ENCODE assay signal across 7 cellular contexts in the genomic region with DNA sequence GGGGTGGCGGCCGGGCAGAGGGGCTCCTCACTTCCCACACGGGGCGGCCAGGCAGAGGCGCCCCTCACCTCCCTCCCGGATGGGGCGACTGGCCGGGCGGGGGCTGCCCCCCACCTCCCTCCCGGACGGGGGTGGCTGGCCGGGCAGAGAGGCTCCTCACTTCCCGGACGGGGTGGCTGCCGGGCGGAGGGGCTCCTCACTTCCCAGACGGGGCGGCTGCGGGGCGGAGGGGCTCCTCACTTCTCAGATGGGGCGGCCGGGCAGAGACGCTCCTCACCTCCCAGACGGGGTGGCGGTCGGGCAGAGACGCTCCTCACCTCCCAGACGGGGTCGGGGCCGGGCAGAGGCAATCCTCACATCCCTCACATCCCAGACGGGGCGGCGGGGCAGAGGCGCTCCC.
DNase-seq lines count a peak whose midpoint lies in the region; ATAC-seq, FAIRE-seq and TF ChIP-seq lines count a peak whose summit lies in the region.
"Not testable (repeated sequence)": the region's sequence is repeated elsewhere in the genome, so short reads cannot be mapped to it uniquely, and the experiment has no call there.

No MANE protein-coding gene starts in this region.

- peaks cover 0 to 12% of the 10 kb centered on the region in 2 donors for H3K4me1 ChIP-seq in kidney (ENCODE audit: control insufficient read depth in 1 of 2, insufficient read depth in 1 of 2, low read depth in 1 of 2, low read length in 2 of 2)

- H3K27me3 ChIP-seq in WERI-Rb-1 (ENCODE audit: insufficient read depth, low read depth, severe bottlenecking): not testable (repeated sequence)

- not testable (repeated sequence) for H3K4me3 Mint-ChIP-seq in T-helper 17 cell; central memory CD8-positive, alpha-beta T cell; dendritic cell treated with granulocyte-macrophage colony-stimulating factor and Interleukin-4, amounts not matched to agents 40 ng/mL and 50 ng/mL, for 4 days; stimulated activated effector memory CD8-positive, alpha-beta T cell treated with anti-CD3 and anti-CD28 coated beads, Interleukin-12 subunit alpha, Interleukin-12 subunit beta, amount 100 ng/mL, for 72 hours

- peak overlapping the region; percentile 65 for H3K27ac Mint-ChIP-seq in T-helper 17 cell
- peak overlapping the region; percentile 96 for H3K27ac Mint-ChIP-seq in central memory CD8-positive, alpha-beta T cell (ENCODE audit: low read depth)
- peak overlapping the region; percentile 27 for H3K27ac Mint-ChIP-seq in dendritic cell treated with granulocyte-macrophage colony-stimulating factor and Interleukin-4, amounts not matched to agents 40 ng/mL and 50 ng/mL, for 4 days
- H3K27ac Mint-ChIP-seq in stimulated activated effector memory CD8-positive, alpha-beta T cell treated with anti-CD3 and anti-CD28 coated beads, Interleukin-12 subunit alpha, Interleukin-12 subunit beta, amount 100 ng/mL, for 72 hours: peak overlapping the region; percentile 5

- ATAC-seq in T-helper 17 cell; central memory CD8-positive, alpha-beta T cell (replicated peaks; ENCODE audit: extremely low read depth, poor library complexity, severe bottlenecking); stimulated activated effector memory CD8-positive, alpha-beta T cell treated with anti-CD3 and anti-CD28 coated beads, Interleukin-12 subunit alpha, Interleukin-12 subunit beta, amount 100 ng/mL, for 72 hours: not testable (repeated sequence)

- H3K27ac ChIP-seq in WERI-Rb-1: peak overlapping the region; percentile 62
- not testable (repeated sequence) for H3K27ac ChIP-seq in kidney (ENCODE audit: low read depth in 2 of 2, low read length in 2 of 2)

- FAIRE-seq in kidney (lab: Jason Lieb, UNC): not testable (repeated sequence)

- not testable (repeated sequence) for H3K9me3 Mint-ChIP-seq in central memory CD8-positive, alpha-beta T cell; dendritic cell treated with granulocyte-macrophage colony-stimulating factor and Interleukin-4, amounts not matched to agents 40 ng/mL and 50 ng/mL, for 4 days; stimulated activated effector memory CD8-positive, alpha-beta T cell treated with anti-CD3 and anti-CD28 coated beads, Interleukin-12 subunit alpha, Interleukin-12 subunit beta, amount 100 ng/mL, for 72 hours

- intact Hi-C loops in dendritic cell treated with granulocyte-macrophage colony-stimulating factor and Interleukin-4, amounts not matched to agents 40 ng/mL and 50 ng/mL, for 4 days (cut with micrococcal nuclease); kidney (cut with DNase I): not testable (repeated sequence)

- H3K36me3 ChIP-seq in WERI-Rb-1; kidney (ENCODE audit: control insufficient read depth in 1 of 2, insufficient read depth in 2 of 2, low read length in 2 of 2): not testable (repeated sequence)

- not testable (repeated sequence) for H3K4me3 ChIP-seq in WERI-Rb-1 (ENCODE audit: low read depth, low read length); kidney (ENCODE audit: low read length in 2 of 2)

- not testable (repeated sequence) for H3K27me3 Mint-ChIP-seq in T-helper 17 cell; central memory CD8-positive, alpha-beta T cell; dendritic cell treated with granulocyte-macrophage colony-stimulating factor and Interleukin-4, amounts not matched to agents 40 ng/mL and 50 ng/mL, for 4 days

- not testable (repeated sequence) for H3K36me3 Mint-ChIP-seq in T-helper 17 cell (ENCODE audit: low read depth); dendritic cell treated with granulocyte-macrophage colony-stimulating factor and Interleukin-4, amounts not matched to agents 40 ng/mL and 50 ng/mL, for 4 days (ENCODE audit: low read depth)
- peaks cover 15% of the 10 kb centered on the region for H3K36me3 Mint-ChIP-seq in central memory CD8-positive, alpha-beta T cell (ENCODE audit: insufficient read depth)
- H3K36me3 Mint-ChIP-seq in stimulated activated effector memory CD8-positive, alpha-beta T cell treated with anti-CD3 and anti-CD28 coated beads, Interleukin-12 subunit alpha, Interleukin-12 subunit beta, amount 100 ng/mL, for 72 hours: peaks cover 26% of the 10 kb centered on the region

- H3K9ac ChIP-seq in kidney (ENCODE audit: low read length in 2 of 2): not testable (repeated sequence)

- H3K9me3 ChIP-seq in T-helper 17 cell (ENCODE audit: control insufficient read depth, low read length, poor library complexity, severe bottlenecking); WERI-Rb-1 (ENCODE audit: severe bottlenecking); kidney (ENCODE audit: control insufficient read depth in 1 of 2, low read length in 2 of 2): not testable (repeated sequence)

- not testable (repeated sequence) for TF ChIP-seq CTCF in WERI-Rb-1 (IDR thresholded peaks at IDR 0.05; ENCODE audit: low read depth, low read length); kidney (IDR thresholded peaks at IDR 0.05; ENCODE audit: borderline replicate concordance, extremely low read depth, insufficient read depth)

- DNase-seq in T-helper 17 cell; WERI-Rb-1; central memory CD8-positive, alpha-beta T cell (ENCODE audit: low spot score in 2 of 2); stimulated activated effector memory CD8-positive, alpha-beta T cell treated with anti-CD3 and anti-CD28 coated beads, Interleukin-12 subunit alpha, Interleukin-12 subunit beta, amount 100 ng/mL, for 72 hours (ENCODE audit: low spot score in 2 of 2): not testable (repeated sequence)
- DNase-seq in activated gamma-delta T cell (lab: John Stamatoyannopoulos, UW): peak; percentile 5
- DNase-seq in kidney: peak; percentile 49

- H3K4me1 Mint-ChIP-seq in T-helper 17 cell: peaks cover 61% of the 10 kb centered on the region
- peaks cover 72% of the 10 kb centered on the region for H3K4me1 Mint-ChIP-seq in central memory CD8-positive, alpha-beta T cell
- peaks cover 60% of the 10 kb centered on the region for H3K4me1 Mint-ChIP-seq in dendritic cell treated with granulocyte-macrophage colony-stimulating factor and Interleukin-4, amounts not matched to agents 40 ng/mL and 50 ng/mL, for 4 days (ENCODE audit: low read depth)
- H3K4me1 Mint-ChIP-seq in stimulated activated effector memory CD8-positive, alpha-beta T cell treated with anti-CD3 and anti-CD28 coated beads, Interleukin-12 subunit alpha, Interleukin-12 subunit beta, amount 100 ng/mL, for 72 hours: peaks cover 70% of the 10 kb centered on the region

Comparison
In these comparisons a context has a peak if more than half of its experiments do, and no peak if none do; other contexts are left out.
1. H3K27ac Mint-ChIP-seq: peak in every context shown above with its lines; median percentile 96 in central memory CD8-positive, alpha-beta T cell; 65 in T-helper 17 cell; 27 in dendritic cell treated with granulocyte-macrophage colony-stimulating factor and Interleukin-4, amounts not matched to agents 40 ng/mL and 50 ng/mL, for 4 days; 5 in stimulated activated effector memory CD8-positive, alpha-beta T cell treated with anti-CD3 and anti-CD28 coated beads, Interleukin-12 subunit alpha, Interleukin-12 subunit beta, amount 100 ng/mL, for 72 hours.